Comparison of ENCODE assay signal across 8 cellular contexts in genomic region chr1:222814536-222815366, GRCh38. TPM values are rescaled to one million over a fixed set of nuclear protein-coding genes. Genes with fewer than 3 reads are reported as not detected.
DNase-seq lines count a peak whose midpoint lies in the region; ATAC-seq and TF ChIP-seq lines count a peak whose summit lies in the region.

A gene with protein sequence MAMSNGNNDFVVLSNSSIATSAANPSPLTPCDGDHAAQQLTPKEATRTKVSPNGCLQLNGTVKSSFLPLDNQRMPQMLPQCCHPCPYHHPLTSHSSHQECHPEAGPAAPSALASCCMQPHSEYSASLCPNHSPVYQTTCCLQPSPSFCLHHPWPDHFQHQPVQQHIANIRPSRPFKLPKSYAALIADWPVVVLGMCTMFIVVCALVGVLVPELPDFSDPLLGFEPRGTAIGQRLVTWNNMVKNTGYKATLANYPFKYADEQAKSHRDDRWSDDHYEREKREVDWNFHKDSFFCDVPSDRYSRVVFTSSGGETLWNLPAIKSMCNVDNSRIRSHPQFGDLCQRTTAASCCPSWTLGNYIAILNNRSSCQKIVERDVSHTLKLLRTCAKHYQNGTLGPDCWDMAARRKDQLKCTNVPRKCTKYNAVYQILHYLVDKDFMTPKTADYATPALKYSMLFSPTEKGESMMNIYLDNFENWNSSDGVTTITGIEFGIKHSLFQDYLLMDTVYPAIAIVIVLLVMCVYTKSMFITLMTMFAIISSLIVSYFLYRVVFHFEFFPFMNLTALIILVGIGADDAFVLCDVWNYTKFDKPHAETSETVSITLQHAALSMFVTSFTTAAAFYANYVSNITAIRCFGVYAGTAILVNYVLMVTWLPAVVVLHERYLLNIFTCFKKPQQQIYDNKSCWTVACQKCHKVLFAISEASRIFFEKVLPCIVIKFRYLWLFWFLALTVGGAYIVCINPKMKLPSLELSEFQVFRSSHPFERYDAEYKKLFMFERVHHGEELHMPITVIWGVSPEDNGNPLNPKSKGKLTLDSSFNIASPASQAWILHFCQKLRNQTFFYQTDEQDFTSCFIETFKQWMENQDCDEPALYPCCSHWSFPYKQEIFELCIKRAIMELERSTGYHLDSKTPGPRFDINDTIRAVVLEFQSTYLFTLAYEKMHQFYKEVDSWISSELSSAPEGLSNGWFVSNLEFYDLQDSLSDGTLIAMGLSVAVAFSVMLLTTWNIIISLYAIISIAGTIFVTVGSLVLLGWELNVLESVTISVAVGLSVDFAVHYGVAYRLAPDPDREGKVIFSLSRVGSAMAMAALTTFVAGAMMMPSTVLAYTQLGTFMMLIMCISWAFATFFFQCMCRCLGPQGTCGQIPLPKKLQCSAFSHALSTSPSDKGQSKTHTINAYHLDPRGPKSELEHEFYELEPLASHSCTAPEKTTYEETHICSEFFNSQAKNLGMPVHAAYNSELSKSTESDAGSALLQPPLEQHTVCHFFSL (N-terminal part only) (plus strand): TSS chr1:222815039. CDS start chr1:222942824, 127,785 bp downstream.

- peaks cover 0 to 18% of the 10 kb centered on the region in 2 donors for H3K27me3 Mint-ChIP-seq in natural killer cell (ENCODE audit: low read depth in 2 of 2)

- intact Hi-C loops in natural killer cell (cut with micrococcal nuclease) = no loop called here

- TF ChIP-seq CTCF in Peyer's patch (IDR thresholded peaks at IDR 0.05) (no peak), fibroblast of pulmonary artery (IDR thresholded peaks at IDR 0.05; ENCODE audit: low read length, missing control alignments) (no peak), natural killer cell (IDR thresholded peaks at IDR 0.05) (no peak)

- H3K36me3 ChIP-seq in Peyer's patch = no peaks in the 10 kb centered on the region

- H3K36me3 Mint-ChIP-seq in natural killer cell = no peaks in the 10 kb centered on the region

- DNase-seq in DMS153 treated with DMSO at 0.1 percent for 48 hours (lab: John Stamatoyannopoulos, UW; ENCODE audit: unreplicated experiment) (peak; percentile 78), HuH-7.5 (ENCODE audit: low spot score) (peak; percentile 61), Peyer's patch (peak; percentile 72 to 91 (median 91)), fibroblast of pulmonary artery (ENCODE audit: low read depth) (peak; percentile 79), natural killer cell (peak; percentile 55)
- DNase-seq in activated T-helper 9 cell treated with anti-CD3 and anti-CD28 coated beads, Interleukin-2, amount 50 U/mL, for 16 hours (ENCODE audit: low read depth) = peak; percentile 60
- DNase-seq in stimulated activated naive CD4-positive, alpha-beta T cell treated with Interleukin-2 at 50 U/mL for 16 hours (lab: John Stamatoyannopoulos, UW) = peak; percentile 63

- H3K27ac Mint-ChIP-seq in natural killer cell = peak within 1 kb of the TSS; percentile 67 to 92

- ATAC-seq in GM21526 (IDR thresholded peaks at IDR 0.05; ENCODE audit: low FRiP score, unreplicated experiment) (peak; percentile 93), natural killer cell (peak; percentile 84 to 94 (median 91))

- TF ChIP-seq POLR2A in Peyer's patch (IDR thresholded peaks at IDR 0.05) = peak; percentile 55 to 77

- no peaks in the 10 kb centered on the region for H3K9me3 Mint-ChIP-seq in natural killer cell

- peaks cover 0 to 11% (median 2%) of the 10 kb centered on the region in 4 donors for H3K4me1 ChIP-seq in Peyer's patch

- H3K4me1 Mint-ChIP-seq in natural killer cell = peaks cover 25 to 28% of the 10 kb centered on the region in 2 donors

- H3K4me3 ChIP-seq in Peyer's patch (peak within 1 kb of the TSS; percentile 75 to 96 (median 86)), fibroblast of pulmonary artery (replicated peaks; ENCODE audit: low read depth, low read length) (peak within 1 kb of the TSS; percentile 92)

- H3K9me3 ChIP-seq in Peyer's patch = no peaks in the 10 kb centered on the region

- H3K4me3 Mint-ChIP-seq in natural killer cell = peak within 1 kb of the TSS; percentile 94

- H3K27me3 ChIP-seq in Peyer's patch = no peaks in the 10 kb centered on the region

- peak within 1 kb of the TSS; percentile 87 to 97 (median 92) for H3K27ac ChIP-seq in Peyer's patch

RNA-seq across cellular contexts. Expression of the gene that starts here (rescaled TPM):
- 10 to 100 TPM in 2 of 4 donors, 1 to 10 TPM in 2; 4.1 to 22.8 (median 10.1) TPM for total RNA-seq in Peyer's patch
- 1 to 10 TPM; 3.7 to 6.0 (median 4.8) TPM for total RNA-seq in natural killer cell

Comparison
In these comparisons a context has a peak if more than half of its experiments do, and no peak if none do; other contexts are left out.
1. Peak in every context shown above with its lines: DNase-seq, ATAC-seq, H3K4me3 ChIP-seq and H3K27ac ChIP-seq.